In the genomic region with DNA sequence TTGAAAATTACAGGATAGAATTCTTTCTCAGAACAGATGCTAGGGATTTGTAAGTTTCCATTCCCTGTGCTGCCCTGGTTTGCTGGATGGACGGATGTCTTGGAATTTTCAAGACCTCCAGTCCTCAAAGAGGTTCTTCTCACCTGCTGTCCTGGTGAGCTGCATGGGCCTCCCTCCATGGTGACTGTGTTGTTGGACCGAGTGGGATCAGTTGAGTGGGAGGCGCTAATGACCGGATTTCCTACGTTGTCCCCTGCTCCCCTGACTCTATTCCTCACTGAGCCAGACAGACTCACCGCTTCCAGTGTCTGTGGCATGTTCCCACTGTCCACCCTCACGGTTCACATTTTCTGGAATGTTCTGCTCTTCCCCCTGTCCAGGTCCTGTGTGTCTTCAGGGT, we compare ENCODE assay signal across 11 cellular contexts.
DNase-seq lines count a peak whose midpoint lies in the region; ATAC-seq and TF ChIP-seq lines count a peak whose summit lies in the region.
"Had no signal": no experiment of that assay in that cellular context is flagged by ENCODE, and none has a peak within 500 bp of the region (broad histone marks: within the 10 kb centered on the region; RNA-seq: fewer than 3 reads in every experiment).

No MANE protein-coding gene starts in this region.

- DNase-seq in H7 (peak; percentile 25), dermis blood vessel endothelial cell (peak; percentile 13), mesenteric fat pad (ENCODE audit: low spot score) (peak; percentile 62), NCI-H748 (lab: John Stamatoyannopoulos, UW; ENCODE audit: unreplicated experiment) (no peak), WERI-Rb-1 (no peak), Right ventricle myocardium superior (no peak)
- DNase-seq: Caco-2; CD4-positive, alpha-beta T cell; IMR-90 had no signal

- H3K9me3 ChIP-seq in WERI-Rb-1 (ENCODE audit: severe bottlenecking), result no peaks in the 10 kb centered on the region
- H3K9me3 ChIP-seq: Caco-2, HAP-1 had no signal

- H3K27me3 ChIP-seq in H7 (ENCODE audit: control insufficient read depth, insufficient read depth, low read length) (no peaks in the 10 kb centered on the region), WERI-Rb-1 (ENCODE audit: insufficient read depth, low read depth, severe bottlenecking) (no peaks in the 10 kb centered on the region)

- intact Hi-C loops in Right ventricle myocardium superior (cut with DNase I), result no loop called here

- no peak overlapping the region for H3K4me3 ChIP-seq in H7 (ENCODE audit: insufficient read depth, low read depth, low read length)
- no peak overlapping the region for H3K4me3 ChIP-seq in WERI-Rb-1 (ENCODE audit: low read depth, low read length)
- H3K4me3 ChIP-seq: HAP-1 had no signal

- TF ChIP-seq CTCF in WERI-Rb-1 (IDR thresholded peaks at IDR 0.05; ENCODE audit: low read depth, low read length), result no peak

- H3K27ac ChIP-seq in WERI-Rb-1, result no peak overlapping the region
- H3K27ac ChIP-seq: C4-2B had no signal

- H3K36me3 ChIP-seq in H7 (replicated peaks; ENCODE audit: control insufficient read depth, insufficient read depth, low read length), result no peaks in the 10 kb centered on the region
- H3K36me3 ChIP-seq in WERI-Rb-1, result no peaks in the 10 kb centered on the region
- H3K36me3 ChIP-seq: HAP-1 had no signal

- no peak for ATAC-seq in Right ventricle myocardium superior (ENCODE audit: poor library complexity)

Comparison
In these comparisons a context has a peak if more than half of its experiments do, and no peak if none do; other contexts are left out.
1. DNase-seq: peak in H7 (single experiment), dermis blood vessel endothelial cell (single experiment) and mesenteric fat pad (single experiment); none in NCI-H748 (single experiment), WERI-Rb-1 (single experiment) and Right ventricle myocardium superior (single experiment).